In genomic region chr11:70428701-70429427, GRCh38 we compare ENCODE assay signal across 18 cellular contexts. TPM values are rescaled to one million over a fixed set of nuclear protein-coding genes. Genes with fewer than 3 reads are reported as not detected.
DNase-seq lines count a peak whose midpoint lies in the region; ATAC-seq and TF ChIP-seq lines count a peak whose summit lies in the region.
"Had no signal": no experiment of that assay in that cellular context is flagged by ENCODE, and none has a peak within 500 bp of the region (broad histone marks: within the 10 kb centered on the region; RNA-seq: fewer than 3 reads in every experiment).

No MANE protein-coding gene starts in this region.

- peak overlapping the region; percentile 37 for H3K9ac ChIP-seq in neuronal stem cell (ENCODE audit: low read depth, low read length, poor library complexity)
- H3K9ac ChIP-seq: BLaER1 had no signal

- POLR2A ChIA-PET in MCF 10A (lab: Yijun Ruan, JAX) = no interaction called here

- H3K79me1 ChIP-seq in neuronal stem cell (ENCODE audit: low read depth, low read length) = no peaks in the 10 kb centered on the region

- H3K9me3 ChIP-seq in breast epithelium (no peaks in the 10 kb centered on the region), neuronal stem cell (replicated peaks in 1 of 2; ENCODE audit: control insufficient read depth in 2 of 2, insufficient read depth in 1 of 2, low read depth in 1 of 2, low read length in 2 of 2) (no peaks in the 10 kb centered on the region), left ventricle myocardium inferior (replicated peaks) (no peaks in the 10 kb centered on the region)
- H3K9me3 ChIP-seq: A549, BLaER1 had no signal

- no peaks in the 10 kb centered on the region for H3K9me3 Mint-ChIP-seq in MCF 10A (ENCODE audit: unreplicated experiment)
- H3K9me3 Mint-ChIP-seq in endothelial cell (ENCODE audit: unreplicated experiment) = no peaks in the 10 kb centered on the region
- H3K9me3 Mint-ChIP-seq in nephron progenitor cell = no peaks in the 10 kb centered on the region
- H3K9me3 Mint-ChIP-seq: CD4-positive, alpha-beta memory T cell; H9 had no signal

- no peaks in the 10 kb centered on the region for H3K4me1 Mint-ChIP-seq in MCF 10A (ENCODE audit: insufficient read depth, unreplicated experiment)
- H3K4me1 Mint-ChIP-seq in endothelial cell (ENCODE audit: unreplicated experiment) = peaks cover 6% of the 10 kb centered on the region
- H3K4me1 Mint-ChIP-seq in nephron progenitor cell = no peaks in the 10 kb centered on the region
- H3K4me1 Mint-ChIP-seq: CD4-positive, alpha-beta memory T cell had no signal

- no peak overlapping the region for H3K4me3 ChIP-seq in breast epithelium
- H3K4me3 ChIP-seq in neuronal stem cell (ENCODE audit: low read length in 2 of 2) = no peak overlapping the region
- no peak overlapping the region for H3K4me3 ChIP-seq in left ventricle myocardium inferior
- H3K4me3 ChIP-seq: A549, BLaER1 had no signal

- ATAC-seq in HG02885 (IDR thresholded peaks at IDR 0.05; ENCODE audit: poor library complexity, unreplicated experiment) = no peak

- no peak overlapping the region for H2BK12ac ChIP-seq in neuronal stem cell (ENCODE audit: low read length)

- H2BK120ac ChIP-seq in neuronal stem cell (ENCODE audit: low read depth, low read length) = no peak overlapping the region

- no peak overlapping the region for H4K91ac ChIP-seq in neuronal stem cell (ENCODE audit: low read depth, low read length, poor library complexity)

- peak overlapping the region; percentile 74 for H3K23ac ChIP-seq in neuronal stem cell (ENCODE audit: low read depth, low read length, poor library complexity)

- CTCF ChIA-PET in MCF 10A (lab: Yijun Ruan, JAX) = no interaction called here

- H2AFZ ChIP-seq in neuronal stem cell (ENCODE audit: low read length) = no peak overlapping the region

- H3K4me1 ChIP-seq in breast epithelium (no peaks in the 10 kb centered on the region), neuronal stem cell (ENCODE audit: control insufficient read depth in 2 of 2, insufficient read depth in 1 of 2, low read depth in 1 of 2, low read length in 2 of 2) (peaks cover 3 to 4% of the 10 kb centered on the region in 2 donors), left ventricle myocardium inferior (no peaks in the 10 kb centered on the region)
- H3K4me1 ChIP-seq: A549 had no signal

- H3K4me3 Mint-ChIP-seq in MCF 10A (ENCODE audit: unreplicated experiment) = no peak overlapping the region
- peak overlapping the region; percentile 59 for H3K4me3 Mint-ChIP-seq in endothelial cell (ENCODE audit: unreplicated experiment)
- H3K4me3 Mint-ChIP-seq in nephron progenitor cell = no peak overlapping the region
- H3K4me3 Mint-ChIP-seq: CD4-positive, alpha-beta memory T cell; H9 had no signal

- no peak overlapping the region for H2BK15ac ChIP-seq in neuronal stem cell (ENCODE audit: low read length)

- H2AK5ac ChIP-seq in neuronal stem cell (ENCODE audit: low read depth, low read length) = no peak overlapping the region

- H3K4me2 ChIP-seq in neuronal stem cell (ENCODE audit: insufficient read depth, low read length, poor library complexity, severe bottlenecking) = no peak overlapping the region
- H3K4me2 ChIP-seq: A549 had no signal

- no peak overlapping the region for H3K4ac ChIP-seq in neuronal stem cell (ENCODE audit: low read length)

- intact Hi-C loops in breast epithelium (cut with DNase I; ENCODE audit: low total_unique reads) = no loop called here
- intact Hi-C loops in MCF 10A (cut with micrococcal nuclease) = no loop called here
- intact Hi-C loops in left ventricle myocardium inferior (cut with micrococcal nuclease) = no loop called here

- H3K27me3 ChIP-seq in breast epithelium (no peaks in the 10 kb centered on the region), neuronal stem cell (ENCODE audit: control insufficient read depth in 3 of 3, insufficient read depth in 3 of 3, low read depth in 1 of 3, low read length in 3 of 3) (no peaks in the 10 kb centered on the region), left ventricle myocardium inferior (ENCODE audit: low read depth) (no peaks in the 10 kb centered on the region)

- H3K14ac ChIP-seq in neuronal stem cell (ENCODE audit: low read length) = no peak overlapping the region

- no peak for TF ChIP-seq POLR2A in breast epithelium (IDR thresholded peaks at IDR 0.05)

- no peak overlapping the region for H4K8ac ChIP-seq in neuronal stem cell (ENCODE audit: low read depth, low read length)

- H3K27ac Mint-ChIP-seq in MCF 10A (ENCODE audit: low read depth, unreplicated experiment) = no peak overlapping the region
- H3K27ac Mint-ChIP-seq in endothelial cell (ENCODE audit: unreplicated experiment) = no peak overlapping the region
- H3K27ac Mint-ChIP-seq in nephron progenitor cell = no peak overlapping the region
- H3K27ac Mint-ChIP-seq: CD14-positive monocyte; CD4-positive, alpha-beta memory T cell had no signal

- no CpG with 5 or more reads among the region's 18 CpGs for WGBS in neuronal stem cell (ENCODE audit: extremely low coverage in 2 of 2, insufficient read length in 2 of 2, insufficient replicate concordance in 1 of 2), 2 donors

- peaks cover 5% of the 10 kb centered on the region for H3K36me3 ChIP-seq in breast epithelium
- H3K36me3 ChIP-seq in neuronal stem cell (replicated peaks in 1 of 2; ENCODE audit: control insufficient read depth in 2 of 2, insufficient read depth in 2 of 2, low read length in 2 of 2) = peaks cover 66 to 87% of the 10 kb centered on the region in 2 donors
- peaks cover 97% of the 10 kb centered on the region for H3K36me3 ChIP-seq in left ventricle myocardium inferior
- H3K36me3 ChIP-seq: BLaER1 had no signal

- H3K36me3 Mint-ChIP-seq in MCF 10A (ENCODE audit: insufficient read depth, unreplicated experiment) (peaks cover 66% of the 10 kb centered on the region), endothelial cell (ENCODE audit: low read depth, unreplicated experiment) (peaks cover 51% of the 10 kb centered on the region), nephron progenitor cell (ENCODE audit: low read depth) (peaks cover 50% of the 10 kb centered on the region)
- H3K36me3 Mint-ChIP-seq: CD14-positive monocyte; CD4-positive, alpha-beta memory T cell had no signal

- peak overlapping the region; percentile 40 to 48 for H3K27ac ChIP-seq in breast epithelium
- no peak overlapping the region for H3K27ac ChIP-seq in neuronal stem cell (replicated peaks; ENCODE audit: low read length)
- no peak overlapping the region for H3K27ac ChIP-seq in left ventricle myocardium inferior (replicated peaks)
- H3K27ac ChIP-seq: 22Rv1, A549, BLaER1 had no signal

- H2BK5ac ChIP-seq in neuronal stem cell (ENCODE audit: low read length) = no peak overlapping the region

- BruUV-seq in MCF 10A (replicated peaks; lab: Mats Ljungman, UMichigan) = no TSS peak

- TF ChIP-seq CTCF in breast epithelium (IDR thresholded peaks at IDR 0.05) (no peak), MCF 10A (IDR thresholded peaks at IDR 0.05; ENCODE audit: unreplicated experiment) (no peak), endothelial cell (IDR thresholded peaks at IDR 0.05; ENCODE audit: unreplicated experiment) (no peak), nephron progenitor cell (IDR thresholded peaks at IDR 0.05) (no peak), left ventricle myocardium inferior (IDR thresholded peaks at IDR 0.05; ENCODE audit: borderline replicate concordance) (no peak)

- H3K18ac ChIP-seq in neuronal stem cell (ENCODE audit: low read length) = no peak overlapping the region

- H3K27me3 Mint-ChIP-seq in MCF 10A (ENCODE audit: insufficient read depth, unreplicated experiment) (no peaks in the 10 kb centered on the region), endothelial cell (ENCODE audit: unreplicated experiment) (peaks cover 17% of the 10 kb centered on the region), nephron progenitor cell (ENCODE audit: low read depth, poor library complexity) (no peaks in the 10 kb centered on the region)

- DNase-seq in breast epithelium (ENCODE audit: low spot score in 2 of 2) (no peak), MCF 10A (ENCODE audit: unreplicated experiment) (no peak), ELF-1 (ENCODE audit: low read depth, low spot score) (peak; percentile 37), endothelial cell (ENCODE audit: low spot score) (no peak), neuronal stem cell (ENCODE audit: low spot score) (no peak), nephron progenitor cell (no peak), left ventricle myocardium inferior (no peak)
- DNase-seq: CD4-positive, alpha-beta memory T cell; DMS153; DMS79; GF-D8; GOT3; H9 had no signal

RNA-seq across cellular contexts. Expression of gene CTTN, which starts 30.5 kb away (rescaled TPM):
- total RNA-seq in breast epithelium (100 to 1,000 TPM; 283 to 306 (median 285) TPM), MCF 10A (2022) (264 and 294 TPM in 2 replicates), endothelial cell (ENCODE audit: unreplicated experiment) (458 TPM), left ventricle myocardium inferior (144 TPM)
- 79.2 TPM for polyA plus RNA-seq in neuronal stem cell (2013, experiment 1 of 2)
- polyA plus RNA-seq in neuronal stem cell (2013, experiment 2 of 2) = 79.5 TPM

Comparison
In these comparisons a context has a peak if more than half of its experiments do, and no peak if none do; other contexts are left out.
1. H3K27ac ChIP-seq: peak in breast epithelium (2 of 2); none in neuronal stem cell (single experiment) and left ventricle myocardium inferior (single experiment).